In genomic region chr16:83011939-83012338, GRCh38 we compare ENCODE assay signal across 19 cellular contexts.
"Had no signal": no experiment of that assay in that cellular context is flagged by ENCODE, and none has a peak within 500 bp of the region (broad histone marks: within the 10 kb centered on the region; RNA-seq: fewer than 3 reads in every experiment).

No MANE protein-coding gene starts in this region.

- H3K4me1 ChIP-seq: gastroesophageal sphincter, right atrium auricular region, sigmoid colon, thyroid gland, upper lobe of left lung, uterus had no signal

- H3K27ac ChIP-seq: gastroesophageal sphincter, ovary, right atrium auricular region, sigmoid colon, thyroid gland, upper lobe of left lung, uterus had no signal

- H3K9me3 ChIP-seq: gastroesophageal sphincter, ovary, right atrium auricular region, sigmoid colon, thyroid gland, upper lobe of left lung, uterus had no signal

- DNase-seq: effector memory CD4-positive, alpha-beta T cell; foreskin fibroblast; glutamatergic neuron; islet precursor cell; mammary epithelial cell; naive thymus-derived CD4-positive, alpha-beta T cell; nephron progenitor cell; ovary; sigmoid colon; small intestine; stimulated activated CD4-positive, alpha-beta T cell treated with anti-CD3 and anti-CD28 coated beads, Interleukin-2, amount 100 ng/mL, for 48 hours; stimulated activated naive CD4-positive, alpha-beta T cell treated with Interleukin-2 at 50 U/mL for 16 hours; thyroid gland; upper lobe of left lung; uterus had no signal

- H3K36me3 ChIP-seq: gastroesophageal sphincter, ovary, right atrium auricular region, sigmoid colon, thyroid gland, upper lobe of left lung, uterus had no signal

- H3K27me3 ChIP-seq: gastroesophageal sphincter, ovary, right atrium auricular region, sigmoid colon, thyroid gland, upper lobe of left lung, uterus had no signal

- H3K4me3 ChIP-seq: gastroesophageal sphincter, ovary, right atrium auricular region, sigmoid colon, thyroid gland, upper lobe of left lung, uterus had no signal

- ATAC-seq: esophagus mucosa; gastroesophageal sphincter; left lobe of liver; naive thymus-derived CD4-positive, alpha-beta T cell had no signal
